Comparison of ENCODE assay signal across 13 cellular contexts in genomic region chr11:47640506-47640905, GRCh38. TPM values are rescaled to one million over a fixed set of nuclear protein-coding genes. Genes with fewer than 3 reads are reported as not detected.
DNase-seq lines count a peak whose midpoint lies in the region; ATAC-seq and TF ChIP-seq lines count a peak whose summit lies in the region.
"Not testable (repeated sequence)": the region's sequence is repeated elsewhere in the genome, so short reads cannot be mapped to it uniquely, and the experiment has no call there.
"Had no signal": no experiment of that assay in that cellular context is flagged by ENCODE, and none has a peak within 500 bp of the region (broad histone marks: within the 10 kb centered on the region; RNA-seq: fewer than 3 reads in every experiment).

No MANE protein-coding gene starts in this region.

- not testable (repeated sequence) for H3K27me3 Mint-ChIP-seq in activated CD8-positive, alpha-beta memory T cell treated with anti-CD3 and anti-CD28 coated beads, Interleukin-2, amount 10 ng/mL, durations not matched to agents 7 days and 5 days; naive thymus-derived CD4-positive, alpha-beta T cell

- H3K36me3 Mint-ChIP-seq in activated CD8-positive, alpha-beta memory T cell treated with anti-CD3 and anti-CD28 coated beads, Interleukin-2, amount 10 ng/mL, durations not matched to agents 7 days and 5 days: peaks cover 12% of the 10 kb centered on the region
- peaks cover 6 to 19% (median 14%) of the 10 kb centered on the region in 5 donors for H3K36me3 Mint-ChIP-seq in naive thymus-derived CD4-positive, alpha-beta T cell

- H3K27ac Mint-ChIP-seq in activated CD8-positive, alpha-beta memory T cell treated with anti-CD3 and anti-CD28 coated beads, Interleukin-2, amount 10 ng/mL, durations not matched to agents 7 days and 5 days: not testable (repeated sequence)
- H3K27ac Mint-ChIP-seq in naive thymus-derived CD4-positive, alpha-beta T cell: peak overlapping the region in 2 of 9 donors; percentile 36 to 98

- peaks cover 48% of the 10 kb centered on the region for H3K36me3 ChIP-seq in OCI-LY7 (ENCODE audit: insufficient read depth, low read length)
- peaks cover 0 to 22% of the 10 kb centered on the region in 2 donors for H3K36me3 ChIP-seq in adrenal gland (replicated peaks in 1 of 2)
- H3K36me3 ChIP-seq in naive thymus-derived CD4-positive, alpha-beta T cell (ENCODE audit: control insufficient read depth in 2 of 3, insufficient read depth in 3 of 3, low read length in 3 of 3): peaks cover 0 to 23% (median 0%) of the 10 kb centered on the region in 3 experiments
- H3K36me3 ChIP-seq in skeletal muscle satellite cell (ENCODE audit: insufficient read depth, low read length): peaks cover 22% of the 10 kb centered on the region

- not testable (repeated sequence) for H3K27me3 ChIP-seq in adrenal gland; naive thymus-derived CD4-positive, alpha-beta T cell (ENCODE audit: control insufficient read depth in 2 of 2, insufficient read depth in 2 of 2, low read length in 2 of 2); skeletal muscle satellite cell (ENCODE audit: control insufficient read depth, insufficient read depth, low read length)

- H3K4me1 ChIP-seq in OCI-LY7 (ENCODE audit: insufficient read depth, low read length, poor library complexity, severe bottlenecking) (peaks cover 21% of the 10 kb centered on the region), adrenal gland (replicated peaks in 1 of 2) (peaks cover 14 to 25% of the 10 kb centered on the region in 2 donors), skeletal muscle satellite cell (ENCODE audit: control insufficient read depth, insufficient read depth, low read length) (peaks cover 10% of the 10 kb centered on the region)
- peaks cover 8 to 11% of the 10 kb centered on the region in 2 donors for H3K4me1 ChIP-seq in naive thymus-derived CD4-positive, alpha-beta T cell (ENCODE audit: control insufficient read depth in 2 of 2, insufficient read depth in 2 of 2, low read length in 2 of 2)

- DNase-seq in AG09309 (ENCODE audit: low read depth) (peak; percentile 11), GM03348 (ENCODE audit: low spot score) (peak; percentile 19), adrenal gland (peak in 6 of 7 donors; percentile 20 to 58 (median 30)), fibroblast of pulmonary artery (ENCODE audit: low read depth) (peak; percentile 17)
- not testable (repeated sequence) for DNase-seq in OCI-LY7 (ENCODE audit: low spot score); activated CD8-positive, alpha-beta memory T cell treated with anti-CD3 and anti-CD28 coated beads, Interleukin-2, amount 10 ng/mL, durations not matched to agents 7 days and 5 days; naive thymus-derived CD4-positive, alpha-beta T cell

- not testable (repeated sequence) for TF ChIP-seq CTCF in AG09309 (IDR thresholded peaks at IDR 0.05; ENCODE audit: control insufficient read depth, insufficient read depth, low read depth, low read length, missing control alignments); OCI-LY7 (conservative IDR thresholded peaks at IDR 0.05; ENCODE audit: low read length); adrenal gland (IDR thresholded peaks at IDR 0.05); fibroblast of pulmonary artery (IDR thresholded peaks at IDR 0.05; ENCODE audit: low read length, missing control alignments)

- H3K4me3 Mint-ChIP-seq in activated CD8-positive, alpha-beta memory T cell treated with anti-CD3 and anti-CD28 coated beads, Interleukin-2, amount 10 ng/mL, durations not matched to agents 7 days and 5 days: peak overlapping the region; percentile 91
- H3K4me3 Mint-ChIP-seq in naive thymus-derived CD4-positive, alpha-beta T cell: peak overlapping the region in 6 of 10 donors; percentile 3 to 99 (median 74)

- not testable (repeated sequence) for H3K9me3 ChIP-seq in OCI-LY7 (ENCODE audit: low read length); adrenal gland (replicated peaks in 1 of 3); naive thymus-derived CD4-positive, alpha-beta T cell (ENCODE audit: control insufficient read depth in 2 of 3, low read length in 3 of 3); skeletal muscle satellite cell (replicated peaks; ENCODE audit: low read length)

- H3K4me3 ChIP-seq in AG09309 (ENCODE audit: control insufficient read depth, low read depth, low read length); adrenal gland; fibroblast of pulmonary artery (replicated peaks; ENCODE audit: low read depth, low read length); naive thymus-derived CD4-positive, alpha-beta T cell (ENCODE audit: low read length): not testable (repeated sequence)
- H3K4me3 ChIP-seq in OCI-LY7 (ENCODE audit: low read depth, low read length, poor library complexity, severe bottlenecking): peak overlapping the region; percentile 89
- H3K4me3 ChIP-seq in skeletal muscle satellite cell (ENCODE audit: low read length): peak overlapping the region; percentile 98

- not testable (repeated sequence) for TF ChIP-seq POLR2A in adrenal gland (IDR thresholded peaks at IDR 0.05)

- not testable (repeated sequence) for H2AFZ ChIP-seq in OCI-LY7 (ENCODE audit: low read length)

- H3K9me2 ChIP-seq in OCI-LY7 (ENCODE audit: insufficient read depth, low read length): not testable (repeated sequence)

- POLR2A ChIA-PET in OCI-LY7 (lab: Charles Lee); naive thymus-derived CD4-positive, alpha-beta T cell (lab: Charles Lee): not testable (repeated sequence)

- H3K4me1 Mint-ChIP-seq in activated CD8-positive, alpha-beta memory T cell treated with anti-CD3 and anti-CD28 coated beads, Interleukin-2, amount 10 ng/mL, durations not matched to agents 7 days and 5 days: peaks cover 36% of the 10 kb centered on the region
- peaks cover 17 to 32% (median 25%) of the 10 kb centered on the region in 7 donors for H3K4me1 Mint-ChIP-seq in naive thymus-derived CD4-positive, alpha-beta T cell

- BruUV-seq in OCI-LY7 (replicated peaks; lab: Mats Ljungman, UMichigan): not testable (repeated sequence)

- not testable (repeated sequence) for H3K9ac ChIP-seq in skeletal muscle satellite cell (ENCODE audit: low read depth, low read length)

- not testable (repeated sequence) for H3K9me3 Mint-ChIP-seq in activated CD8-positive, alpha-beta memory T cell treated with anti-CD3 and anti-CD28 coated beads, Interleukin-2, amount 10 ng/mL, durations not matched to agents 7 days and 5 days (ENCODE audit: low read depth); naive thymus-derived CD4-positive, alpha-beta T cell

- peak overlapping the region; percentile 93; the same call in 1 of the 2 replicates for H3K4me2 ChIP-seq in OCI-LY7 (ENCODE audit: low read length)
- peak overlapping the region; percentile 98 for H3K4me2 ChIP-seq in skeletal muscle satellite cell (ENCODE audit: low read length)

- H3K79me2 ChIP-seq in OCI-LY7 (ENCODE audit: insufficient read depth, low read depth, low read length): peaks cover 34% of the 10 kb centered on the region

- intact Hi-C loops in OCI-LY7 (cut with micrococcal nuclease; ENCODE audit: unreplicated experiment): loop anchor here (10.0 kb wide), 1 partner anchor 474 kb away; no protein-coding TSS in a partner anchor
- intact Hi-C loops in adrenal gland (cut with DNase I): not testable (repeated sequence)
- intact Hi-C loops in naive thymus-derived CD4-positive, alpha-beta T cell (cut with micrococcal nuclease): loop anchor here in 1 of 2 donors (5.0 kb wide), 2 partner anchors 213 to 1793 kb away; partner anchors contain the start of genes CRY2 and PSMC3

- not testable (repeated sequence) for H3K27ac ChIP-seq in OCI-LY7 (ENCODE audit: low read depth, low read length, poor library complexity, severe bottlenecking); naive thymus-derived CD4-positive, alpha-beta T cell (ENCODE audit: low read depth, low read length)
- peak overlapping the region in 1 of 5 donors; percentile 23 for H3K27ac ChIP-seq in adrenal gland

- WGBS in adrenal gland, 4 donors: 65 to 73% (median 68%) methylated on average over 6 of the region's 6 CpGs

- CTCF ChIA-PET in OCI-LY7 (lab: Charles Lee; ENCODE audit: unreplicated experiment); naive thymus-derived CD4-positive, alpha-beta T cell (lab: Charles Lee): not testable (repeated sequence)
- CTCF ChIA-PET in activated CD8-positive, alpha-beta memory T cell treated with anti-CD3 and anti-CD28 coated beads, Interleukin-2, amount 10 ng/mL, durations not matched to agents 7 days and 5 days (lab: Charles Lee): interaction anchor here (1.5 kb wide), 1 partner anchor 76 kb away, joined by 6 read pairs; no protein-coding TSS in a partner anchor

- not testable (repeated sequence) for ATAC-seq in activated CD8-positive, alpha-beta memory T cell treated with anti-CD3 and anti-CD28 coated beads, Interleukin-2, amount 10 ng/mL, durations not matched to agents 7 days and 5 days; naive thymus-derived CD4-positive, alpha-beta T cell

- H4K20me1 ChIP-seq in OCI-LY7 (ENCODE audit: insufficient read depth, low read length): not testable (repeated sequence)

RNA-seq across cellular contexts. Expression of gene MTCH2, which starts 1.9 kb away (rescaled TPM):
- total RNA-seq in OCI-LY7 (2014; rRNA removed; shearing (Covaris generic)): 43.6 and 64.8 TPM in 2 replicates
- 112 and 119 TPM in 2 replicates for total RNA-seq in OCI-LY7 (2022)
- 100 to 1,000 TPM in 1 of 2 experiments, 10 to 100 TPM in 1; 70.9 to 100 TPM for total RNA-seq in activated CD8-positive, alpha-beta memory T cell treated with anti-CD3 and anti-CD28 coated beads, Interleukin-2, amount 10 ng/mL, durations not matched to agents 7 days and 5 days
- total RNA-seq in adrenal gland: 100 to 1,000 TPM in 2 of 8 donors, 10 to 100 TPM in 6; 49.7 to 176 (median 89.6) TPM
- polyA plus RNA-seq in adrenal gland: 10 to 100 TPM; 22.0 to 90.4 (median 31.5) TPM
- 10 to 100 TPM; 19.8 to 88.6 (median 21.1) TPM for total RNA-seq in naive thymus-derived CD4-positive, alpha-beta T cell
- 10 to 100 TPM; 46.8 to 51.6 TPM for polyA plus RNA-seq in naive thymus-derived CD4-positive, alpha-beta T cell
- total RNA-seq in skeletal muscle satellite cell (2012; rRNA removed): 89.5 and 93.9 TPM in 2 replicates

RNA-seq across cellular contexts. Expression of gene C1QTNF4, which starts 46.3 kb away (rescaled TPM):
- total RNA-seq in OCI-LY7 (2014; rRNA removed; shearing (Covaris generic)): 3.6 TPM in 1 of 2 replicates, not detected in the other
- total RNA-seq in OCI-LY7 (2022) (0.30 TPM in 1 of 2 replicates, not detected in the other), adrenal gland (1 to 10 TPM in 7 of 8 donors, under 1 TPM in 1; 0.74 to 6.8 (median 2.4) TPM)
- total RNA-seq in activated CD8-positive, alpha-beta memory T cell treated with anti-CD3 and anti-CD28 coated beads, Interleukin-2, amount 10 ng/mL, durations not matched to agents 7 days and 5 days: under 1 TPM in 1 of 2 experiments, not detected in 1; 0.23 TPM
- 1 to 10 TPM in 2 of 3 donors, not detected in 1; 3.3 to 4.3 TPM for polyA plus RNA-seq in adrenal gland
- total RNA-seq in naive thymus-derived CD4-positive, alpha-beta T cell: 1 to 10 TPM in 3 of 5 experiments, under 1 TPM in 2; 0.36 to 2.3 (median 1.0) TPM
- not detected for polyA plus RNA-seq in naive thymus-derived CD4-positive, alpha-beta T cell
- not detected in 2 replicates for total RNA-seq in skeletal muscle satellite cell (2012; rRNA removed)
- total RNA-seq: activated B cell treated with CpG ODN at 0.5 μM for 24 hours had no signal

RNA-seq across cellular contexts. Expression of gene FAM180B, which starts 54.0 kb away (rescaled TPM):
- 0.22 and 0.85 TPM in 2 replicates for total RNA-seq in OCI-LY7 (2014; rRNA removed; shearing (Covaris generic))
- total RNA-seq in OCI-LY7 (2022): 0.23 and 0.26 TPM in 2 replicates
- under 1 TPM in 1 of 2 experiments, not detected in 1; 0.21 TPM for total RNA-seq in activated CD8-positive, alpha-beta memory T cell treated with anti-CD3 and anti-CD28 coated beads, Interleukin-2, amount 10 ng/mL, durations not matched to agents 7 days and 5 days
- total RNA-seq in adrenal gland: under 1 TPM in 1 of 8 donors, not detected in 7; 0.38 TPM
- under 1 TPM in 2 of 3 donors, not detected in 1; 0.16 to 0.24 TPM for polyA plus RNA-seq in adrenal gland
- 1 to 10 TPM in 1 of 5 experiments, under 1 TPM in 3, not detected in 1; 0.21 to 1.0 (median 0.30) TPM for total RNA-seq in naive thymus-derived CD4-positive, alpha-beta T cell
- not detected for polyA plus RNA-seq in naive thymus-derived CD4-positive, alpha-beta T cell
- under 0.01 and 0.44 TPM in 2 replicates for total RNA-seq in skeletal muscle satellite cell (2012; rRNA removed)
- total RNA-seq: esophagus squamous epithelium, lung microvascular endothelial cell, spleen had no signal
- polyA plus RNA-seq: AG04450 had no signal
